In genomic region chr2:24569565-24569964, GRCh38 we compare ENCODE assay signal across 2 cellular contexts.
TF ChIP-seq lines count a peak whose summit lies in the region.
"Not testable (repeated sequence)": the region's sequence is repeated elsewhere in the genome, so short reads cannot be mapped to it uniquely, and the experiment has no call there.

No MANE protein-coding gene starts in this region.

- H3K27ac ChIP-seq in C4-2B (peak overlapping the region; percentile 64), VCaP (peak overlapping the region; percentile 86)

- TF ChIP-seq CTCF in C4-2B (conservative IDR thresholded peaks at IDR 0.05); VCaP (conservative IDR thresholded peaks at IDR 0.05): not testable (repeated sequence)
